Comparison of ENCODE assay signal across 1 cellular context in the genomic region with DNA sequence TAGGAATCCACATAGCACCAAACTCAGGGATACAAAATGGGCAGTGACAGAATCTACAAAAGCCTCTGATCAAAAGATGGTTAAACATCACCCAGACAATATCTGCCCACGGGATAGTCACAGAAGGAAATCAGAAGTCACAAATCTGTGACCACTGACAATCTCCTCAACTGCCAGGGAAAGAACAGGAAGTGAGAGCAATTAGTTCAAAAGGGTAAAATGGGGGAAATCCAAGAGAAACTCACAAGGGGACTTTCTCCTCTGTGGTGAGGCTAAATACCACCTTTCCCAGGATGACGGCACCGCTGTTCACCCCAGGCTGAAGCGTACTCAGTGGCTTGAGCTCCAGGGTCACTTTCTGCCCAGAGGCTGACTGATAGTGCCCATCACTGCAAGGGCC.
TF ChIP-seq lines count a peak whose summit lies in the region.

No MANE protein-coding gene starts in this region.

TF ChIP-seq in GM23338, 12 proteins besides CTCF, POLR2A, EP300 and RAD21 (continued from another document):
- TF ChIP-seq, protein P1, sequence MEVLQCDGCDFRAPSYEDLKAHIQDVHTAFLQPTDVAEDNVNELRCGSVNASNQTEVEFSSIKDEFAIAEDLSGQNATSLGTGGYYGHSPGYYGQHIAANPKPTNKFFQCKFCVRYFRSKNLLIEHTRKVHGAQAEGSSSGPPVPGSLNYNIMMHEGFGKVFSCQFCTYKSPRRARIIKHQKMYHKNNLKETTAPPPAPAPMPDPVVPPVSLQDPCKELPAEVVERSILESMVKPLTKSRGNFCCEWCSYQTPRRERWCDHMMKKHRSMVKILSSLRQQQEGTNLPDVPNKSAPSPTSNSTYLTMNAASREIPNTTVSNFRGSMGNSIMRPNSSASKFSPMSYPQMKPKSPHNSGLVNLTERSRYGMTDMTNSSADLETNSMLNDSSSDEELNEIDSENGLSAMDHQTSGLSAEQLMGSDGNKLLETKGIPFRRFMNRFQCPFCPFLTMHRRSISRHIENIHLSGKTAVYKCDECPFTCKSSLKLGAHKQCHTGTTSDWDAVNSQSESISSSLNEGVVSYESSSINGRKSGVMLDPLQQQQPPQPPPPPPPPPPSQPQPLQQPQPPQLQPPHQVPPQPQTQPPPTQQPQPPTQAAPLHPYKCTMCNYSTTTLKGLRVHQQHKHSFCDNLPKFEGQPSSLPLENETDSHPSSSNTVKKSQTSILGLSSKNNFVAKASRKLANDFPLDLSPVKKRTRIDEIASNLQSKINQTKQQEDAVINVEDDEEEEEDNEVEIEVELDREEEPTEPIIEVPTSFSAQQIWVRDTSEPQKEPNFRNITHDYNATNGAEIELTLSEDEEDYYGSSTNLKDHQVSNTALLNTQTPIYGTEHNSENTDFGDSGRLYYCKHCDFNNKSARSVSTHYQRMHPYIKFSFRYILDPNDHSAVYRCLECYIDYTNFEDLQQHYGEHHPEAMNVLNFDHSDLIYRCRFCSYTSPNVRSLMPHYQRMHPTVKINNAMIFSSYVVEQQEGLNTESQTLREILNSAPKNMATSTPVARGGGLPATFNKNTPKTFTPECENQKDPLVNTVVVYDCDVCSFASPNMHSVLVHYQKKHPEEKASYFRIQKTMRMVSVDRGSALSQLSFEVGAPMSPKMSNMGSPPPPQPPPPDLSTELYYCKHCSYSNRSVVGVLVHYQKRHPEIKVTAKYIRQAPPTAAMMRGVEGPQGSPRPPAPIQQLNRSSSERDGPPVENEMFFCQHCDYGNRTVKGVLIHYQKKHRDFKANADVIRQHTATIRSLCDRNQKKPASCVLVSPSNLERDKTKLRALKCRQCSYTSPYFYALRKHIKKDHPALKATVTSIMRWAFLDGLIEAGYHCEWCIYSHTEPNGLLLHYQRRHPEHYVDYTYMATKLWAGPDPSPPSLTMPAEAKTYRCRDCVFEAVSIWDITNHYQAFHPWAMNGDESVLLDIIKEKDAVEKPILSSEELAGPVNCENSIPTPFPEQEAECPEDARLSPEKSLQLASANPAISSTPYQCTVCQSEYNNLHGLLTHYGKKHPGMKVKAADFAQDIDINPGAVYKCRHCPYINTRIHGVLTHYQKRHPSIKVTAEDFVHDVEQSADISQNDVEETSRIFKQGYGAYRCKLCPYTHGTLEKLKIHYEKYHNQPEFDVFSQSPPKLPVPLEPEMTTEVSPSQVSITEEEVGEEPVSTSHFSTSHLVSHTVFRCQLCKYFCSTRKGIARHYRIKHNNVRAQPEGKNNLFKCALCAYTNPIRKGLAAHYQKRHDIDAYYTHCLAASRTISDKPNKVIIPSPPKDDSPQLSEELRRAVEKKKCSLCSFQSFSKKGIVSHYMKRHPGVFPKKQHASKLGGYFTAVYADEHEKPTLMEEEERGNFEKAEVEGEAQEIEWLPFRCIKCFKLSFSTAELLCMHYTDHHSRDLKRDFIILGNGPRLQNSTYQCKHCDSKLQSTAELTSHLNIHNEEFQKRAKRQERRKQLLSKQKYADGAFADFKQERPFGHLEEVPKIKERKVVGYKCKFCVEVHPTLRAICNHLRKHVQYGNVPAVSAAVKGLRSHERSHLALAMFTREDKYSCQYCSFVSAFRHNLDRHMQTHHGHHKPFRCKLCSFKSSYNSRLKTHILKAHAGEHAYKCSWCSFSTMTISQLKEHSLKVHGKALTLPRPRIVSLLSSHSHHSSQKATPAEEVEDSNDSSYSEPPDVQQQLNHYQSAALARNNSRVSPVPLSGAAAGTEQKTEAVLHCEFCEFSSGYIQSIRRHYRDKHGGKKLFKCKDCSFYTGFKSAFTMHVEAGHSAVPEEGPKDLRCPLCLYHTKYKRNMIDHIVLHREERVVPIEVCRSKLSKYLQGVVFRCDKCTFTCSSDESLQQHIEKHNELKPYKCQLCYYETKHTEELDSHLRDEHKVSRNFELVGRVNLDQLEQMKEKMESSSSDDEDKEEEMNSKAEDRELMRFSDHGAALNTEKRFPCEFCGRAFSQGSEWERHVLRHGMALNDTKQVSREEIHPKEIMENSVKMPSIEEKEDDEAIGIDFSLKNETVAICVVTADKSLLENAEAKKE (CRISPR knock-in tag; IDR thresholded peaks at IDR 0.05) = no peak
- TF ChIP-seq CREB1 (CRISPR knock-in tag; IDR thresholded peaks at IDR 0.05; ENCODE audit: low read depth) (no peak), ZNF114 (CRISPR knock-in tag; IDR thresholded peaks at IDR 0.05) (no peak), EZH2phosphoT487 (IDR thresholded peaks at IDR 0.05; ENCODE audit: unreplicated experiment) (no peak), JUNB (IDR thresholded peaks at IDR 0.05; ENCODE audit: unreplicated experiment) (no peak), ZNF331 (CRISPR knock-in tag; IDR thresholded peaks at IDR 0.05; ENCODE audit: low read depth) (no peak), STAT1 (IDR thresholded peaks at IDR 0.05; ENCODE audit: unreplicated experiment) (no peak), POLR2AphosphoS5 (IDR thresholded peaks at IDR 0.05; ENCODE audit: low read depth) (no peak)
- TF ChIP-seq, protein P2, sequence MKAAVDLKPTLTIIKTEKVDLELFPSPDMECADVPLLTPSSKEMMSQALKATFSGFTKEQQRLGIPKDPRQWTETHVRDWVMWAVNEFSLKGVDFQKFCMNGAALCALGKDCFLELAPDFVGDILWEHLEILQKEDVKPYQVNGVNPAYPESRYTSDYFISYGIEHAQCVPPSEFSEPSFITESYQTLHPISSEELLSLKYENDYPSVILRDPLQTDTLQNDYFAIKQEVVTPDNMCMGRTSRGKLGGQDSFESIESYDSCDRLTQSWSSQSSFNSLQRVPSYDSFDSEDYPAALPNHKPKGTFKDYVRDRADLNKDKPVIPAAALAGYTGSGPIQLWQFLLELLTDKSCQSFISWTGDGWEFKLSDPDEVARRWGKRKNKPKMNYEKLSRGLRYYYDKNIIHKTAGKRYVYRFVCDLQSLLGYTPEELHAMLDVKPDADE (IDR thresholded peaks at IDR 0.05) = no peak
- TF ChIP-seq, protein P3, sequence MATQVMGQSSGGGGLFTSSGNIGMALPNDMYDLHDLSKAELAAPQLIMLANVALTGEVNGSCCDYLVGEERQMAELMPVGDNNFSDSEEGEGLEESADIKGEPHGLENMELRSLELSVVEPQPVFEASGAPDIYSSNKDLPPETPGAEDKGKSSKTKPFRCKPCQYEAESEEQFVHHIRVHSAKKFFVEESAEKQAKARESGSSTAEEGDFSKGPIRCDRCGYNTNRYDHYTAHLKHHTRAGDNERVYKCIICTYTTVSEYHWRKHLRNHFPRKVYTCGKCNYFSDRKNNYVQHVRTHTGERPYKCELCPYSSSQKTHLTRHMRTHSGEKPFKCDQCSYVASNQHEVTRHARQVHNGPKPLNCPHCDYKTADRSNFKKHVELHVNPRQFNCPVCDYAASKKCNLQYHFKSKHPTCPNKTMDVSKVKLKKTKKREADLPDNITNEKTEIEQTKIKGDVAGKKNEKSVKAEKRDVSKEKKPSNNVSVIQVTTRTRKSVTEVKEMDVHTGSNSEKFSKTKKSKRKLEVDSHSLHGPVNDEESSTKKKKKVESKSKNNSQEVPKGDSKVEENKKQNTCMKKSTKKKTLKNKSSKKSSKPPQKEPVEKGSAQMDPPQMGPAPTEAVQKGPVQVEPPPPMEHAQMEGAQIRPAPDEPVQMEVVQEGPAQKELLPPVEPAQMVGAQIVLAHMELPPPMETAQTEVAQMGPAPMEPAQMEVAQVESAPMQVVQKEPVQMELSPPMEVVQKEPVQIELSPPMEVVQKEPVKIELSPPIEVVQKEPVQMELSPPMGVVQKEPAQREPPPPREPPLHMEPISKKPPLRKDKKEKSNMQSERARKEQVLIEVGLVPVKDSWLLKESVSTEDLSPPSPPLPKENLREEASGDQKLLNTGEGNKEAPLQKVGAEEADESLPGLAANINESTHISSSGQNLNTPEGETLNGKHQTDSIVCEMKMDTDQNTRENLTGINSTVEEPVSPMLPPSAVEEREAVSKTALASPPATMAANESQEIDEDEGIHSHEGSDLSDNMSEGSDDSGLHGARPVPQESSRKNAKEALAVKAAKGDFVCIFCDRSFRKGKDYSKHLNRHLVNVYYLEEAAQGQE (IDR thresholded peaks at IDR 0.05; ENCODE audit: unreplicated experiment) = no peak
